In the genomic region with DNA sequence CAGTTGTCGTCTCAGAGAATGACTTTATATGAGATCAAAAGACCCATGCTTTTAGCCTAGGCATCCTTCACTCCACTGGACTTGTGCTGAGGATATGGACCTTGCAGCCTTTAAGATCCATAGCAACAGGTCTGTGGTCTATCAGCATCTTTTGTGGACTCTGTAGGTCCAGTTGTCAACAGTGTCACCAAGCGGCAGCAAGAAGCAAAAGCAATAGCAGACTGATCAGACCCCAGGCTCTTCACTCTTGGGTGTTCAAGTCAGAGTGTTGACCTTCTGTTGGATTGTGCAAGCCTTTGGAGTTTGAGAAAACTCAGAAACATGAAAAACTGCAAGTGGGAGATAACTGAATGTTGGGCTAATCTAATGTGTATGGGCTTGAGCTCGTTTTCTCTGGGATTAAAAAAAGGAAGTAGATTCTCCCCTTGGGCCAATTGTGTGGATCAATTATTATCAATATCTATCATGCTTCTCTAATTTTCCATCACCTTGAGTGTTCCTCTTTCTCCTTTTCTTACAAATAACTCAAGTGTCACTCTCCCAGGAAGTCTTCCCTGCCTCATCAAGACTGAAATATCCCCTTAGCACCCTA, we compare ENCODE assay signal across 1 cellular context.
TF ChIP-seq lines count a peak whose summit lies in the region.

No MANE protein-coding gene starts in this region.

TF ChIP-seq in HepG2, 621 proteins besides CTCF, POLR2A, EP300 and RAD21 (continued from another document and continues in another):
- TF ChIP-seq ZSCAN21 (CRISPR knock-in tag; IDR thresholded peaks at IDR 0.05; ENCODE audit: borderline replicate concordance) (no peak), ZNF619 (CRISPR knock-in tag; IDR thresholded peaks at IDR 0.05) (no peak), SNRNP70 (IDR thresholded peaks at IDR 0.05; ENCODE audit: low read depth, low read length) (no peak), FOXP1 (IDR thresholded peaks at IDR 0.05) (no peak), FOXP1 (CRISPR knock-in tag; IDR thresholded peaks at IDR 0.05) (no peak), SOX6 (IDR thresholded peaks at IDR 0.05) (no peak), SOX6 (CRISPR knock-in tag; IDR thresholded peaks at IDR 0.05) (peak; percentile 42; the same call in 1 of the 2 replicates), FOXK2 (IDR thresholded peaks at IDR 0.05) (no peak), SSRP1 (CRISPR knock-in tag; IDR thresholded peaks at IDR 0.05) (no peak), SAP130 (CRISPR knock-in tag; IDR thresholded peaks at IDR 0.05; ENCODE audit: low read depth) (no peak), ISL2 (CRISPR knock-in tag; IDR thresholded peaks at IDR 0.05) (peak; percentile 39; the same call in 1 of the 2 replicates), CBX5 (CRISPR knock-in tag; IDR thresholded peaks at IDR 0.05; ENCODE audit: borderline replicate concordance) (peak; percentile 61; the same call in 1 of the 2 replicates), ZNF780A (CRISPR knock-in tag; IDR thresholded peaks at IDR 0.05) (no peak), SALL1 (CRISPR knock-in tag; IDR thresholded peaks at IDR 0.05) (peak; percentile 46; the same call in 1 of the 2 replicates), ZMYM2 (CRISPR knock-in tag; IDR thresholded peaks at IDR 0.05) (no peak), AKAP8 (CRISPR knock-in tag; IDR thresholded peaks at IDR 0.05) (no peak), ZNF850 (CRISPR knock-in tag; conservative IDR thresholded peaks at IDR 0.05) (no peak), CCDC6 (CRISPR knock-in tag; IDR thresholded peaks at IDR 0.05) (no peak), MTA1 (CRISPR knock-in tag; IDR thresholded peaks at IDR 0.05; ENCODE audit: borderline replicate concordance) (no peak), HDAC6 (IDR thresholded peaks at IDR 0.05; ENCODE audit: low read depth, low read length) (no peak), ZBTB8A (CRISPR knock-in tag; IDR thresholded peaks at IDR 0.05; ENCODE audit: borderline replicate concordance, low read depth) (no peak), ZNF232 (CRISPR knock-in tag; IDR thresholded peaks at IDR 0.05; ENCODE audit: borderline replicate concordance) (no peak), GATAD1 (CRISPR knock-in tag; IDR thresholded peaks at IDR 0.05) (no peak), ZNF136 (CRISPR knock-in tag; IDR thresholded peaks at IDR 0.05; ENCODE audit: low read depth) (no peak), ZNF20 (CRISPR knock-in tag; IDR thresholded peaks at IDR 0.05) (no peak), CREM (IDR thresholded peaks at IDR 0.05) (no peak), CREM (CRISPR knock-in tag; IDR thresholded peaks at IDR 0.05) (no peak), TCF7 (IDR thresholded peaks at IDR 0.05; ENCODE audit: low read depth) (no peak), TAF15 (IDR thresholded peaks at IDR 0.05; ENCODE audit: low read depth, low read length, poor library complexity, severe bottlenecking) (no peak), ZNF607 (CRISPR knock-in tag; IDR thresholded peaks at IDR 0.05; ENCODE audit: borderline replicate concordance) (no peak), ZNF230 (CRISPR knock-in tag; IDR thresholded peaks at IDR 0.05) (no peak), ZNF441 (CRISPR knock-in tag; IDR thresholded peaks at IDR 0.05; ENCODE audit: borderline replicate concordance) (no peak), IRF2 (CRISPR knock-in tag; IDR thresholded peaks at IDR 0.05) (peak; percentile 62), ZNF234 (CRISPR knock-in tag; conservative IDR thresholded peaks at IDR 0.05) (no peak), KAT2B (IDR thresholded peaks at IDR 0.05; ENCODE audit: borderline replicate concordance, low read depth, low read length) (no peak), ZNF274 (CRISPR knock-in tag; IDR thresholded peaks at IDR 0.05) (no peak), RFX3 (CRISPR knock-in tag; IDR thresholded peaks at IDR 0.05) (0 out of 2 replicates have a peak, but pooled peaks have one; percentile 35), SMAD3 (CRISPR knock-in tag; IDR thresholded peaks at IDR 0.05) (peak; percentile 75; the same call in 1 of the 2 replicates), ZNF781 (CRISPR knock-in tag; IDR thresholded peaks at IDR 0.05; ENCODE audit: borderline replicate concordance, not compliant biosample characterization) (no peak), STAG1 (CRISPR knock-in tag; IDR thresholded peaks at IDR 0.05) (peak; percentile 94), FOXA3 (CRISPR knock-in tag; IDR thresholded peaks at IDR 0.05) (peak; percentile 63; the same call in 1 of the 2 replicates), MAF1 (CRISPR knock-in tag; IDR thresholded peaks at IDR 0.05; ENCODE audit: borderline replicate concordance) (no peak), ZNF841 (CRISPR knock-in tag; IDR thresholded peaks at IDR 0.05; ENCODE audit: borderline replicate concordance) (no peak), SOX5 (CRISPR knock-in tag; IDR thresholded peaks at IDR 0.05; ENCODE audit: borderline replicate concordance) (no peak), MEIS1 (CRISPR knock-in tag; IDR thresholded peaks at IDR 0.05; ENCODE audit: borderline replicate concordance) (no peak), SP4 (CRISPR knock-in tag; IDR thresholded peaks at IDR 0.05) (no peak), ZNF253 (CRISPR knock-in tag; IDR thresholded peaks at IDR 0.05; ENCODE audit: borderline replicate concordance) (no peak)
- TF ChIP-seq, protein P1, sequence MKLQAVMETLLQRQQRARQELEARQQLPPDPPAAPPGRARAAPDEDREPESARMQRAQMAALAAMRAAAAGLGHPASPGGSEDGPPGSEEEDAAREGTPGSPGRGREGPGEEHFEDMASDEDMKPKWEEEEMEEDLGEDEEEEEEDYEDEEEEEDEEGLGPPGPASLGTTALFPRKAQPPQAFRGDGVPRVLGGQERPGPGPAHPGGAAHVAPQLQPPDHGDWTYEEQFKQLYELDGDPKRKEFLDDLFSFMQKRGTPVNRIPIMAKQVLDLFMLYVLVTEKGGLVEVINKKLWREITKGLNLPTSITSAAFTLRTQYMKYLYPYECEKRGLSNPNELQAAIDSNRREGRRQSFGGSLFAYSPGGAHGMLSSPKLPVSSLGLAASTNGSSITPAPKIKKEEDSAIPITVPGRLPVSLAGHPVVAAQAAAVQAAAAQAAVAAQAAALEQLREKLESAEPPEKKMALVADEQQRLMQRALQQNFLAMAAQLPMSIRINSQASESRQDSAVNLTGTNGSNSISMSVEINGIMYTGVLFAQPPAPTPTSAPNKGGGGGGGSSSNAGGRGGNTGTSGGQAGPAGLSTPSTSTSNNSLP (IDR thresholded peaks at IDR 0.05; ENCODE audit: low read depth, low read length), result no peak
- TF ChIP-seq, protein P2, sequence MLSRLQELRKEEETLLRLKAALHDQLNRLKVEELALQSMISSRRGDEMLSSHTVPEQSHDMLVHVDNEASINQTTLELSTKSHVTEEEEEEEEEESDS (CRISPR knock-in tag; IDR thresholded peaks at IDR 0.05; ENCODE audit: borderline replicate concordance), result no peak
- TF ChIP-seq, protein P3, sequence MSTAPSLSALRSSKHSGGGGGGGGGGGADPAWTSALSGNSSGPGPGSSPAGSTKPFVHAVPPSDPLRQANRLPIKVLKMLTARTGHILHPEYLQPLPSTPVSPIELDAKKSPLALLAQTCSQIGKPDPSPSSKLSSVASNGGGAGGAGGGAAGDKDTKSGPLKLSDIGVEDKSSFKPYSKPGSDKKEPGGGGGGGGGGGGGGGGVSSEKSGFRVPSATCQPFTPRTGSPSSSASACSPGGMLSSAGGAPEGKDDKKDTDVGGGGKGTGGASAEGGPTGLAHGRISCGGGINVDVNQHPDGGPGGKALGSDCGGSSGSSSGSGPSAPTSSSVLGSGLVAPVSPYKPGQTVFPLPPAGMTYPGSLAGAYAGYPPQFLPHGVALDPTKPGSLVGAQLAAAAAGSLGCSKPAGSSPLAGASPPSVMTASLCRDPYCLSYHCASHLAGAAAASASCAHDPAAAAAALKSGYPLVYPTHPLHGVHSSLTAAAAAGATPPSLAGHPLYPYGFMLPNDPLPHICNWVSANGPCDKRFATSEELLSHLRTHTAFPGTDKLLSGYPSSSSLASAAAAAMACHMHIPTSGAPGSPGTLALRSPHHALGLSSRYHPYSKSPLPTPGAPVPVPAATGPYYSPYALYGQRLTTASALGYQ (CRISPR knock-in tag; IDR thresholded peaks at IDR 0.05), result 0 out of 2 replicates have a peak, but pooled peaks have one; percentile 27
- TF ChIP-seq, protein P4, sequence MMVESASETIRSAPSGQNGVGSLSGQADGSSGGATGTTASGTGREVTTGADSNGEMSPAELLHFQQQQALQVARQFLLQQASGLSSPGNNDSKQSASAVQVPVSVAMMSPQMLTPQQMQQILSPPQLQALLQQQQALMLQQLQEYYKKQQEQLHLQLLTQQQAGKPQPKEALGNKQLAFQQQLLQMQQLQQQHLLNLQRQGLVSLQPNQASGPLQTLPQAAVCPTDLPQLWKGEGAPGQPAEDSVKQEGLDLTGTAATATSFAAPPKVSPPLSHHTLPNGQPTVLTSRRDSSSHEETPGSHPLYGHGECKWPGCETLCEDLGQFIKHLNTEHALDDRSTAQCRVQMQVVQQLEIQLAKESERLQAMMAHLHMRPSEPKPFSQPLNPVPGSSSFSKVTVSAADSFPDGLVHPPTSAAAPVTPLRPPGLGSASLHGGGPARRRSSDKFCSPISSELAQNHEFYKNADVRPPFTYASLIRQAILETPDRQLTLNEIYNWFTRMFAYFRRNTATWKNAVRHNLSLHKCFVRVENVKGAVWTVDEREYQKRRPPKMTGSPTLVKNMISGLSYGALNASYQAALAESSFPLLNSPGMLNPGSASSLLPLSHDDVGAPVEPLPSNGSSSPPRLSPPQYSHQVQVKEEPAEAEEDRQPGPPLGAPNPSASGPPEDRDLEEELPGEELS (CRISPR knock-in tag; IDR thresholded peaks at IDR 0.05), result 0 out of 2 replicates have a peak, but pooled peaks have one; percentile 25
- TF ChIP-seq, protein P5, sequence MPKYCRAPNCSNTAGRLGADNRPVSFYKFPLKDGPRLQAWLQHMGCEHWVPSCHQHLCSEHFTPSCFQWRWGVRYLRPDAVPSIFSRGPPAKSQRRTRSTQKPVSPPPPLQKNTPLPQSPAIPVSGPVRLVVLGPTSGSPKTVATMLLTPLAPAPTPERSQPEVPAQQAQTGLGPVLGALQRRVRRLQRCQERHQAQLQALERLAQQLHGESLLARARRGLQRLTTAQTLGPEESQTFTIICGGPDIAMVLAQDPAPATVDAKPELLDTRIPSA (CRISPR knock-in tag; IDR thresholded peaks at IDR 0.05; ENCODE audit: borderline replicate concordance), result no peak
- TF ChIP-seq, protein P6, sequence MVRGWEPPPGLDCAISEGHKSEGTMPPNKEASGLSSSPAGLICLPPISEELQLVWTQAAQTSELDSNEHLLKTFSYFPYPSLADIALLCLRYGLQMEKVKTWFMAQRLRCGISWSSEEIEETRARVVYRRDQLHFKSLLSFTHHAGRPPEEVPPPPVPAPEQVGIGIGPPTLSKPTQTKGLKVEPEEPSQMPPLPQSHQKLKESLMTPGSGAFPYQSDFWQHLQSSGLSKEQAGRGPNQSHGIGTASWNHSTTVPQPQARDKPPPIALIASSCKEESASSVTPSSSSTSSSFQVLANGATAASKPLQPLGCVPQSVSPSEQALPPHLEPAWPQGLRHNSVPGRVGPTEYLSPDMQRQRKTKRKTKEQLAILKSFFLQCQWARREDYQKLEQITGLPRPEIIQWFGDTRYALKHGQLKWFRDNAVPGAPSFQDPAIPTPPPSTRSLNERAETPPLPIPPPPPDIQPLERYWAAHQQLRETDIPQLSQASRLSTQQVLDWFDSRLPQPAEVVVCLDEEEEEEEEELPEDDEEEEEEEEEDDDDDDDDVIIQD (CRISPR knock-in tag; IDR thresholded peaks at IDR 0.05; ENCODE audit: low read depth), result 0 out of 2 replicates have a peak, but pooled peaks have one; percentile 65
- TF ChIP-seq, protein P7, sequence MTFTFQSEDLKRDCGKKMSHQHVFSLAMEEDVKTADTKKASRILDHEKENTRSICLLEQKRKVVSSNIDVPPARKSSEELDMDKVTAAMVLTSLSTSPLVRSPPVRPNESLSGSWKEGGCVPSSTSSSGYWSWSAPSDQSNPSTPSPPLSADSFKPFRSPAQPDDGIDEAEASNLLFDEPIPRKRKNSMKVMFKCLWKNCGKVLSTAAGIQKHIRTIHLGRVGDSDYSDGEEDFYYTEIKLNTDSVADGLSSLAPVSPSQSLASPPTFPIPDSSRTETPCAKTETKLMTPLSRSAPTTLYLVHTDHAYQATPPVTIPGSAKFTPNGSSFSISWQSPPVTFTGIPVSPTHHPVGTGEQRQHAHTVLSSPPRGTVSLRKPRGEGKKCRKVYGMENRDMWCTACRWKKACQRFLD (CRISPR knock-in tag; IDR thresholded peaks at IDR 0.05; ENCODE audit: borderline replicate concordance), result no peak
- TF ChIP-seq, protein P8, sequence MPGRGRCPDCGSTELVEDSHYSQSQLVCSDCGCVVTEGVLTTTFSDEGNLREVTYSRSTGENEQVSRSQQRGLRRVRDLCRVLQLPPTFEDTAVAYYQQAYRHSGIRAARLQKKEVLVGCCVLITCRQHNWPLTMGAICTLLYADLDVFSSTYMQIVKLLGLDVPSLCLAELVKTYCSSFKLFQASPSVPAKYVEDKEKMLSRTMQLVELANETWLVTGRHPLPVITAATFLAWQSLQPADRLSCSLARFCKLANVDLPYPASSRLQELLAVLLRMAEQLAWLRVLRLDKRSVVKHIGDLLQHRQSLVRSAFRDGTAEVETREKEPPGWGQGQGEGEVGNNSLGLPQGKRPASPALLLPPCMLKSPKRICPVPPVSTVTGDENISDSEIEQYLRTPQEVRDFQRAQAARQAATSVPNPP (CRISPR knock-in tag; IDR thresholded peaks at IDR 0.05), result no peak
- TF ChIP-seq, protein P9, sequence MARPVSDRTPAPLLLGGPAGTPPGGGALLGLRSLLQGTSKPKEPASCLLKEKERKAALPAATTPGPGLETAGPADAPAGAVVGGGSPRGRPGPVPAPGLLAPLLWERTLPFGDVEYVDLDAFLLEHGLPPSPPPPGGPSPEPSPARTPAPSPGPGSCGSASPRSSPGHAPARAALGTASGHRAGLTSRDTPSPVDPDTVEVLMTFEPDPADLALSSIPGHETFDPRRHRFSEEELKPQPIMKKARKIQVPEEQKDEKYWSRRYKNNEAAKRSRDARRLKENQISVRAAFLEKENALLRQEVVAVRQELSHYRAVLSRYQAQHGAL (CRISPR knock-in tag; IDR thresholded peaks at IDR 0.05; ENCODE audit: not compliant biosample characterization), result no peak
- TF ChIP-seq, protein P10, sequence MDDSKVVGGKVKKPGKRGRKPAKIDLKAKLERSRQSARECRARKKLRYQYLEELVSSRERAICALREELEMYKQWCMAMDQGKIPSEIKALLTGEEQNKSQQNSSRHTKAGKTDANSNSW (CRISPR knock-in tag; IDR thresholded peaks at IDR 0.05; ENCODE audit: borderline replicate concordance), result no peak
- TF ChIP-seq, protein P11, sequence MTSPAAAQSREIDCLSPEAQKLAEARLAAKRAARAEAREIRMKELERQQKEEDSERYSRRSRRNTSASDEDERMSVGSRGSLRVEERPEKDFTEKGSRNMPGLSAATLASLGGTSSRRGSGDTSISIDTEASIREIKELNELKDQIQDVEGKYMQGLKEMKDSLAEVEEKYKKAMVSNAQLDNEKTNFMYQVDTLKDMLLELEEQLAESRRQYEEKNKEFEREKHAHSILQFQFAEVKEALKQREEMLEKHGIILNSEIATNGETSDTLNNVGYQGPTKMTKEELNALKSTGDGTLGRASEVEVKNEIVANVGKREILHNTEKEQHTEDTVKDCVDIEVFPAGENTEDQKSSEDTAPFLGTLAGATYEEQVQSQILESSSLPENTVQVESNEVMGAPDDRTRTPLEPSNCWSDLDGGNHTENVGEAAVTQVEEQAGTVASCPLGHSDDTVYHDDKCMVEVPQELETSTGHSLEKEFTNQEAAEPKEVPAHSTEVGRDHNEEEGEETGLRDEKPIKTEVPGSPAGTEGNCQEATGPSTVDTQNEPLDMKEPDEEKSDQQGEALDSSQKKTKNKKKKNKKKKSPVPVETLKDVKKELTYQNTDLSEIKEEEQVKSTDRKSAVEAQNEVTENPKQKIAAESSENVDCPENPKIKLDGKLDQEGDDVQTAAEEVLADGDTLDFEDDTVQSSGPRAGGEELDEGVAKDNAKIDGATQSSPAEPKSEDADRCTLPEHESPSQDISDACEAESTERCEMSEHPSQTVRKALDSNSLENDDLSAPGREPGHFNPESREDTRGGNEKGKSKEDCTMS (CRISPR knock-in tag; conservative IDR thresholded peaks at IDR 0.05), result no peak
